ENCODE assay signal across 27 cellular contexts in genomic region chr14:100873083-100873482, GRCh38. TPM values are rescaled to one million over a fixed set of nuclear protein-coding genes. Genes with fewer than 3 reads are reported as not detected.
DNase-seq lines count a peak whose midpoint lies in the region; ATAC-seq, FAIRE-seq and TF ChIP-seq lines count a peak whose summit lies in the region.
"Had no signal": no experiment of that assay in that cellular context is flagged by ENCODE, and none has a peak within 500 bp of the region (broad histone marks: within the 10 kb centered on the region; RNA-seq: fewer than 3 reads in every experiment).

No MANE protein-coding gene starts in this region.

- intact Hi-C loops in CD14-positive monocyte (cut with micrococcal nuclease) (no loop called here), left cardiac atrium (cut with DNase I) (no loop called here)

- H3K27ac Mint-ChIP-seq in CD14-positive monocyte (no peak overlapping the region), HFFc6 (peak overlapping the region; percentile 88), progenitor cell of endocrine pancreas (peak overlapping the region; percentile 29)
- H3K27ac Mint-ChIP-seq in activated T-cell treated with anti-CD3 and anti-CD28 coated beads, Interleukin-2, amount 50 U/mL, for 24 hours = no peak overlapping the region
- H3K27ac Mint-ChIP-seq: activated CD4-positive, alpha-beta T cell treated with anti-CD3 and anti-CD28 coated beads for 36 hours; activated T-cell treated with anti-CD3 and anti-CD28 coated beads, Interleukin-2, amount 50 U/mL, for 72 hours; CD4-positive, alpha-beta T cell; stimulated activated naive CD8-positive, alpha-beta T cell treated with anti-CD3 and anti-CD28 coated beads, Interleukin-15, Interleukin-2, amounts not matched to agents 100 ng/mL and 50 ng/mL, for 24 hours had no signal

- DNase-seq in CD14-positive monocyte (ENCODE audit: low spot score) (peak; percentile 33), HFFc6 (no peak), left cardiac atrium (peak; percentile 2), progenitor cell of endocrine pancreas (ENCODE audit: low spot score, unreplicated experiment) (no peak), frontal cortex (ENCODE audit: low spot score in 2 of 2) (no peak), DMS79 (lab: John Stamatoyannopoulos, UW) (no peak)
- no peak for DNase-seq in stimulated activated CD4-positive, alpha-beta T cell treated with anti-CD3 and anti-CD28 coated beads, Interleukin-4, amount 100 ng/mL, for 24 hours
- no peak for DNase-seq in activated T-cell treated with anti-CD3 and anti-CD28 coated beads, Interleukin-2, amount 50 U/mL, for 24 hours
- DNase-seq: activated CD4-positive, alpha-beta T cell treated with anti-CD3 and anti-CD28 coated beads for 36 hours; activated naive CD4-positive, alpha-beta T cell treated with anti-CD3 and anti-CD28 coated beads, Interleukin-2, amount 50 U/mL, for 16 hours; activated T-cell treated with anti-CD3 and anti-CD28 coated beads, Interleukin-2, amount 50 U/mL, for 72 hours; dermis blood vessel endothelial cell; GOT3; NCI-H146; NCI-H510A treated with DMSO at 0.1 percent for 48 hours; SJCRH30; stimulated activated CD4-positive, alpha-beta T cell treated with anti-CD3 and anti-CD28 coated beads, Interleukin-4, amount 100 ng/mL, for 1 hour; T-helper 1 cell had no signal

- peak in 1 of 2 donors; percentile 19 for ATAC-seq in left cardiac atrium

- H3K4me1 Mint-ChIP-seq in CD14-positive monocyte (peaks cover 6% of the 10 kb centered on the region), HFFc6 (ENCODE audit: low read depth) (peaks cover 29% of the 10 kb centered on the region), progenitor cell of endocrine pancreas (ENCODE audit: low read depth) (peaks cover 2% of the 10 kb centered on the region)
- peaks cover 8% of the 10 kb centered on the region for H3K4me1 Mint-ChIP-seq in activated T-cell treated with anti-CD3 and anti-CD28 coated beads, Interleukin-2, amount 50 U/mL, for 24 hours (ENCODE audit: low read depth)
- H3K4me1 Mint-ChIP-seq: central memory CD8-positive, alpha-beta T cell had no signal

- no peaks in the 10 kb centered on the region for H3K36me3 Mint-ChIP-seq in CD14-positive monocyte
- peaks cover 30% of the 10 kb centered on the region for H3K36me3 Mint-ChIP-seq in HFFc6 (ENCODE audit: low read depth)
- peaks cover 2% of the 10 kb centered on the region for H3K36me3 Mint-ChIP-seq in progenitor cell of endocrine pancreas (ENCODE audit: insufficient read depth)
- H3K36me3 Mint-ChIP-seq in activated T-cell treated with anti-CD3 and anti-CD28 coated beads, Interleukin-2, amount 50 U/mL, for 24 hours (ENCODE audit: low read depth) = no peaks in the 10 kb centered on the region

- H3K9me3 Mint-ChIP-seq in CD14-positive monocyte (peaks cover 0 to 2% (median 0%) of the 10 kb centered on the region in 7 donors), HFFc6 (peaks cover 24% of the 10 kb centered on the region), progenitor cell of endocrine pancreas (ENCODE audit: low read depth) (peaks cover 4% of the 10 kb centered on the region)
- no peaks in the 10 kb centered on the region for H3K9me3 Mint-ChIP-seq in activated T-cell treated with anti-CD3 and anti-CD28 coated beads, Interleukin-2, amount 50 U/mL, for 24 hours
- H3K9me3 Mint-ChIP-seq: activated T-cell treated with anti-CD3 and anti-CD28 coated beads, Interleukin-2, amount 50 U/mL, for 72 hours; CD4-positive, alpha-beta T cell; central memory CD8-positive, alpha-beta T cell; stimulated activated naive CD8-positive, alpha-beta T cell treated with anti-CD3 and anti-CD28 coated beads, Interleukin-15, Interleukin-2, amounts not matched to agents 100 ng/mL and 50 ng/mL, for 24 hours had no signal

- peaks cover 0 to 2% (median 2%) of the 10 kb centered on the region in 3 donors for H3K27me3 Mint-ChIP-seq in CD14-positive monocyte (ENCODE audit: low read depth in 3 of 3)
- H3K27me3 Mint-ChIP-seq in HFFc6 (ENCODE audit: insufficient read depth) = peaks cover 13% of the 10 kb centered on the region
- H3K27me3 Mint-ChIP-seq in progenitor cell of endocrine pancreas = no peaks in the 10 kb centered on the region
- H3K27me3 Mint-ChIP-seq in activated T-cell treated with anti-CD3 and anti-CD28 coated beads, Interleukin-2, amount 50 U/mL, for 24 hours = peaks cover 9% of the 10 kb centered on the region
- H3K27me3 Mint-ChIP-seq: stimulated activated naive CD8-positive, alpha-beta T cell treated with anti-CD3 and anti-CD28 coated beads, Interleukin-15, Interleukin-2, amounts not matched to agents 100 ng/mL and 50 ng/mL, for 24 hours had no signal

- no peak for TF ChIP-seq CTCF in CD14-positive monocyte (IDR thresholded peaks at IDR 0.05)
- no peak for TF ChIP-seq CTCF in HFFc6 (IDR thresholded peaks at IDR 0.05)
- no peak for TF ChIP-seq CTCF in progenitor cell of endocrine pancreas (IDR thresholded peaks at IDR 0.05; ENCODE audit: unreplicated experiment)

- H3K4me3 Mint-ChIP-seq in CD14-positive monocyte (no peak overlapping the region), HFFc6 (peak overlapping the region; percentile 6), progenitor cell of endocrine pancreas (ENCODE audit: low read depth) (no peak overlapping the region)
- H3K4me3 Mint-ChIP-seq in activated T-cell treated with anti-CD3 and anti-CD28 coated beads, Interleukin-2, amount 50 U/mL, for 24 hours = no peak overlapping the region
- H3K4me3 Mint-ChIP-seq: activated CD4-positive, alpha-beta T cell treated with anti-CD3 and anti-CD28 coated beads for 36 hours; activated T-cell treated with anti-CD3 and anti-CD28 coated beads, Interleukin-2, amount 50 U/mL, for 72 hours; CD4-positive, alpha-beta T cell; central memory CD8-positive, alpha-beta T cell; stimulated activated naive CD8-positive, alpha-beta T cell treated with anti-CD3 and anti-CD28 coated beads, Interleukin-15, Interleukin-2, amounts not matched to agents 100 ng/mL and 50 ng/mL, for 24 hours had no signal

- FAIRE-seq in frontal cortex (lab: Jason Lieb, UNC) = no peak
- FAIRE-seq: endometrium, GM18507 had no signal

RNA-seq across cellular contexts. Expression of gene RTL1, which starts 30.4 kb away (rescaled TPM):
- polyA plus RNA-seq in CD14-positive monocyte = not detected
- not detected for total RNA-seq in HFFc6 (2021; fragmentation: NEBNext Ultra II Directional; extraction: Animal tissue kit (Norgen Biotek cat#: 25700))
- not detected for total RNA-seq in left cardiac atrium
- 159 and 161 TPM in 2 replicates for total RNA-seq in progenitor cell of endocrine pancreas
- not detected for total RNA-seq in frontal cortex
- total RNA-seq: activated CD4-positive, alpha-beta T cell treated with anti-CD3 and anti-CD28 coated beads for 36 hours; activated CD8-positive, alpha-beta memory T cell treated with anti-CD3 and anti-CD28 coated beads for 36 hours; activated T-cell treated with anti-CD3 and anti-CD28 coated beads, Interleukin-2, amount 50 U/mL, for 72 hours; ascending aorta; CD4-positive, alpha-beta T cell; dermis blood vessel endothelial cell; renal cortical epithelial cell had no signal
- polyA plus RNA-seq: AG04450 had no signal

RNA-seq across cellular contexts. Expression of gene MEG3, which starts 47.2 kb away (rescaled TPM):
- polyA plus RNA-seq in CD14-positive monocyte = not detected
- total RNA-seq in HFFc6 (2021; fragmentation: NEBNext Ultra II Directional; extraction: Animal tissue kit (Norgen Biotek cat#: 25700)) = 100 to 1,000 TPM; 151 to 262 (median 250) TPM
- total RNA-seq in left cardiac atrium = 10 to 100 TPM; 24.7 to 26.3 TPM
- 31.0 and 32.3 TPM in 2 replicates for total RNA-seq in progenitor cell of endocrine pancreas
- 95.4 TPM for total RNA-seq in frontal cortex
- total RNA-seq: activated CD4-positive, alpha-beta T cell treated with anti-CD3 and anti-CD28 coated beads for 36 hours; activated CD8-positive, alpha-beta memory T cell treated with anti-CD3 and anti-CD28 coated beads for 36 hours; activated T-cell treated with anti-CD3 and anti-CD28 coated beads, Interleukin-2, amount 50 U/mL, for 72 hours; CD4-positive, alpha-beta T cell had no signal

Comparison
In these comparisons a context has a peak if more than half of its experiments do, and no peak if none do; other contexts are left out.
1. DNase-seq: peak in CD14-positive monocyte (single experiment) and left cardiac atrium (single experiment); none in HFFc6 (single experiment), progenitor cell of endocrine pancreas (single experiment), frontal cortex (0 of 2), stimulated activated CD4-positive, alpha-beta T cell treated with anti-CD3 and anti-CD28 coated beads, Interleukin-4, amount 100 ng/mL, for 24 hours (single experiment), DMS79 (single experiment) and activated T-cell treated with anti-CD3 and anti-CD28 coated beads, Interleukin-2, amount 50 U/mL, for 24 hours (single experiment).
2. H3K27ac Mint-ChIP-seq: peak in HFFc6 (single experiment) and progenitor cell of endocrine pancreas (single experiment); none in CD14-positive monocyte (0 of 7) and activated T-cell treated with anti-CD3 and anti-CD28 coated beads, Interleukin-2, amount 50 U/mL, for 24 hours (single experiment).
3. RNA of gene RTL1, which starts 30.4 kb away (total RNA-seq): 159 to 161 TPM in progenitor cell of endocrine pancreas; not detected in HFFc6, not detected in left cardiac atrium and not detected in frontal cortex (single experiment); every median in the first group is over 100 times any median in the second.